In the genomic region with DNA sequence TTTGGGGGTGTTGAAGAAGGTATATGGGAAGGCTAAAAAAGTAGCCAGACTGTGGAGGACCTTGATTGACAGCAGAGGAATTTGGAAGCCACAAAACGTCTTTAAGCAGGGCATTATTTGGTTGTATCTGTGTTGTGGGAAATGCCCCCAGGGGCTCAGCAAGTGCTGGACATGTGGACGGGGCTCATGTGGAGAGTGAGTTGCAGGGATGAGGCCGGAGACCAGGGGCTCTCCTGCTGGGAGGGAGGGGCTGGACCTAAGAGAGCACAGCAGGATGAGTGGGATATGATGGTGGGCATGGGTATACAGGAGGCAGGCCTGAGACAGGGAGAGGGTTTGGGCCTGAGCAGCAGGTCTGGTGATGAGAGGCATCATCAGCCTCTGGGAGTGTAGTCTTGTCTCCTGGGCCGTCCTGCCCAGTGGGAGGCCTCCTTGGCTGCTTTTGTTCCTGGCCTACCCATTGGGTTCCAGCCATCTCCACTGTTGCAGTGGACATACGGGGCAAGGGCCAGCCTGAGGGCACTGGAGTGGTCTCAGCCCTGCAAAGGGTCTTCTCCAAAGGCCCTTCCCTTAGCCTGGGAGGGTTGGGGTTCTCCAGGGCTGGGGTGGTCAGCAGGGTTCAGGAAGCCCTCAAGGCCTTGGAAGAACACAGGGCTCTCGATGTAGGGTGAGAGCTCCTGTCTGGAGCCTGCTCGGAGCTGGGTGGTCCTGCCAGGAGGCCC, we compare ENCODE assay signal across 27 cellular contexts. TPM values are rescaled to one million over a fixed set of nuclear protein-coding genes. Genes with fewer than 3 reads are reported as not detected.
DNase-seq lines count a peak whose midpoint lies in the region; TF ChIP-seq lines count a peak whose summit lies in the region.
"Had no signal": no experiment of that assay in that cellular context is flagged by ENCODE, and none has a peak within 500 bp of the region (broad histone marks: within the 10 kb centered on the region; RNA-seq: fewer than 3 reads in every experiment).

No MANE protein-coding gene starts in this region.

- H3K4me1 ChIP-seq in H9 (ENCODE audit: insufficient read depth, low read length) (no peaks in the 10 kb centered on the region), osteoblast (ENCODE audit: insufficient read depth, low read length) (no peaks in the 10 kb centered on the region)
- H3K4me1 ChIP-seq: HAP-1 had no signal

- H3K56ac ChIP-seq in H9 (ENCODE audit: insufficient read length, low read depth, low read length) = no peak overlapping the region

- H3K4me2 ChIP-seq in H9 (ENCODE audit: insufficient read depth, insufficient read length, low read length) (no peak overlapping the region), osteoblast (ENCODE audit: insufficient read depth, low read length) (no peak overlapping the region)
- H3K4me2 ChIP-seq: GM23338 had no signal

- H3K27ac ChIP-seq in H9 (ENCODE audit: insufficient read length, low read depth, low read length) (no peak overlapping the region), coronary artery (no peak overlapping the region), osteoblast (ENCODE audit: low read depth, low read length) (no peak overlapping the region), brain microvascular endothelial cell (no peak overlapping the region)
- H3K27ac ChIP-seq: 22Rv1, C4-2B, RWPE1 had no signal

- no peaks in the 10 kb centered on the region for H4K20me1 ChIP-seq in H9 (ENCODE audit: control insufficient read depth, insufficient read depth, insufficient read length)
- peaks cover 3% of the 10 kb centered on the region for H4K20me1 ChIP-seq in osteoblast (ENCODE audit: insufficient read depth, low read length)

- H3K79me2 ChIP-seq in H9 (ENCODE audit: insufficient read depth, low read length) (no peaks in the 10 kb centered on the region), osteoblast (ENCODE audit: insufficient read depth, low read length) (no peaks in the 10 kb centered on the region)

- no peak overlapping the region for H2BK5ac ChIP-seq in H9 (ENCODE audit: insufficient read length, low read length)

- H2BK120ac ChIP-seq in H9 (ENCODE audit: low read depth, low read length, poor library complexity, severe bottlenecking) = no peak overlapping the region

- no peak overlapping the region for H3T11ph ChIP-seq in H9 (ENCODE audit: low read length)

- no peaks in the 10 kb centered on the region for H3K79me1 ChIP-seq in H9 (ENCODE audit: insufficient read depth, low read depth, low read length, poor library complexity, severe bottlenecking)

- peak overlapping the region; percentile 11 for H3K27ac Mint-ChIP-seq in T-helper 1 cell treated with Interleukin-12 subunit alpha and Interleukin-12 subunit beta and Interleukin-4 antibody, amounts not matched to agents 30 μg/mL and 1 μg/mL, for 36 hours
- peak overlapping the region in 2 of 3 experiments; percentile 16 to 21; a peak in 2 of 7 replicates for H3K27ac Mint-ChIP-seq in H9
- H3K27ac Mint-ChIP-seq: B cell, GM23338 had no signal

- H2BK12ac ChIP-seq in H9 (ENCODE audit: insufficient read length, low read depth, low read length) = no peak overlapping the region

- H3K14ac ChIP-seq in H9 (ENCODE audit: insufficient read depth, low read length) = no peak overlapping the region

- H4K8ac ChIP-seq in H9 (replicated peaks; ENCODE audit: insufficient read length, low read depth, low read length) = no peak overlapping the region

- H3K4me3 ChIP-seq in coronary artery = no peak overlapping the region
- no peak overlapping the region for H3K4me3 ChIP-seq in osteoblast (ENCODE audit: insufficient read depth, low read length)
- H3K4me3 ChIP-seq in brain microvascular endothelial cell (ENCODE audit: low read depth, low read length) = no peak overlapping the region
- H3K4me3 ChIP-seq: GM23338, HAP-1 had no signal

- no peak overlapping the region for H3K4me3 Mint-ChIP-seq in T-helper 1 cell treated with Interleukin-12 subunit alpha and Interleukin-12 subunit beta and Interleukin-4 antibody, amounts not matched to agents 30 μg/mL and 1 μg/mL, for 36 hours
- H3K4me3 Mint-ChIP-seq in H9 = no peak overlapping the region; a peak in 1 of 5 replicates
- H3K4me3 Mint-ChIP-seq: B cell; CD8-positive, alpha-beta memory T cell; GM23338 had no signal

- H3K36me3 Mint-ChIP-seq in T-helper 1 cell treated with Interleukin-12 subunit alpha and Interleukin-12 subunit beta and Interleukin-4 antibody, amounts not matched to agents 30 μg/mL and 1 μg/mL, for 36 hours (ENCODE audit: low read depth) = peaks cover 21% of the 10 kb centered on the region
- H3K36me3 Mint-ChIP-seq in H9 (ENCODE audit: insufficient read depth in 1 of 3, low read depth in 3 of 3) = peaks cover 28 to 72% (median 54%) of the 10 kb centered on the region in 3 experiments

- H3K9me3 ChIP-seq in H9 (ENCODE audit: control insufficient read depth, low read depth, low read length) (no peaks in the 10 kb centered on the region), osteoblast (ENCODE audit: low read depth, low read length) (no peaks in the 10 kb centered on the region)
- H3K9me3 ChIP-seq: HAP-1 had no signal

- H3K36me3 ChIP-seq in osteoblast (ENCODE audit: insufficient read depth, low read length) (peaks cover 57% of the 10 kb centered on the region), brain microvascular endothelial cell (replicated peaks) (peaks cover 81% of the 10 kb centered on the region)

- no peak overlapping the region for H3K4ac ChIP-seq in H9 (ENCODE audit: low read depth, low read length)

- in situ Hi-C loops in brain microvascular endothelial cell (cut with HindIII; ENCODE audit: low pct_ligation_motif_present, low sequenced_read_pairs) = no loop called here

- DNase-seq in T-helper 1 cell = no peak
- no peak for DNase-seq in H9
- DNase-seq in coronary artery (ENCODE audit: low spot score) = peak; percentile 49
- DNase-seq in osteoblast (ENCODE audit: insufficient read length, low spot score, missing footprints) = peak; percentile 44
- DNase-seq in HPDE6-E6E7 (ENCODE audit: extremely low spot score) = no peak
- DNase-seq in brain microvascular endothelial cell = no peak
- no peak for DNase-seq in activated CD8-positive, alpha-beta memory T cell treated with anti-CD3 and anti-CD28 coated beads, Interleukin-2, amount 50 U/mL, for 48 hours
- DNase-seq: CD8-positive, alpha-beta memory T cell; DMS153; DND-41; Karpas-422; NCI-H1092; NCI-H1417 treated with DMSO at 0.1 percent for 48 hours; NCI-H1694 treated with DMSO at 0.1 percent for 48 hours; NCI-H2081; NCI-H2171; NCI-H226; NCI-H510A; NCI-H69; SHP77 treated with DMSO at 0.1 percent for 48 hours had no signal

- no peak overlapping the region for H3K18ac ChIP-seq in H9 (ENCODE audit: insufficient read length, low read depth, low read length)

- no peaks in the 10 kb centered on the region for H3K9me3 Mint-ChIP-seq in T-helper 1 cell treated with Interleukin-12 subunit alpha and Interleukin-12 subunit beta and Interleukin-4 antibody, amounts not matched to agents 30 μg/mL and 1 μg/mL, for 36 hours
- H3K9me3 Mint-ChIP-seq in H9 = no peaks in the 10 kb centered on the region; a peak in 1 of 5 replicates
- H3K9me3 Mint-ChIP-seq: CD8-positive, alpha-beta memory T cell; GM23338 had no signal

- H3K4me1 Mint-ChIP-seq in T-helper 1 cell treated with Interleukin-12 subunit alpha and Interleukin-12 subunit beta and Interleukin-4 antibody, amounts not matched to agents 30 μg/mL and 1 μg/mL, for 36 hours (ENCODE audit: low read depth) = no peaks in the 10 kb centered on the region
- H3K4me1 Mint-ChIP-seq in H9 = no peaks in the 10 kb centered on the region
- H3K4me1 Mint-ChIP-seq: B cell; CD8-positive, alpha-beta memory T cell; GM23338 had no signal

- H2AFZ ChIP-seq in H9 (ENCODE audit: low read length) (no peak overlapping the region), osteoblast (ENCODE audit: low read length) (no peak overlapping the region)
- H2AFZ ChIP-seq: GM23338 had no signal

- H4K91ac ChIP-seq in H9 (ENCODE audit: insufficient read length, low read depth, low read length) = no peak overlapping the region

- WGBS in H9 (ENCODE audit: extremely low coverage, insufficient read length, low lambda C conversion rate) = no CpG with 5 or more reads among the region's 7 CpGs

- no peaks in the 10 kb centered on the region for H3K27me3 Mint-ChIP-seq in T-helper 1 cell treated with Interleukin-12 subunit alpha and Interleukin-12 subunit beta and Interleukin-4 antibody, amounts not matched to agents 30 μg/mL and 1 μg/mL, for 36 hours (ENCODE audit: low read depth)
- no peaks in the 10 kb centered on the region for H3K27me3 Mint-ChIP-seq in H9 (ENCODE audit: low read depth)
- H3K27me3 Mint-ChIP-seq: B cell; CD8-positive, alpha-beta memory T cell had no signal

- H3K23me2 ChIP-seq in H9 (ENCODE audit: insufficient read length, low read depth, low read length, poor library complexity, severe bottlenecking) = no peaks in the 10 kb centered on the region

- TF ChIP-seq CTCF in H9 (conservative IDR thresholded peaks at IDR 0.05) (no peak), coronary artery (IDR thresholded peaks at IDR 0.05) (no peak), osteoblast (IDR thresholded peaks at IDR 0.05; ENCODE audit: extremely low read depth, low read depth, low read length) (no peak), brain microvascular endothelial cell (IDR thresholded peaks at IDR 0.05; ENCODE audit: low read depth, low read length, missing control alignments) (no peak)

- H3K27me3 ChIP-seq in H9 (ENCODE audit: insufficient read depth, low read length) (no peaks in the 10 kb centered on the region), osteoblast (ENCODE audit: insufficient read depth, low read length) (no peaks in the 10 kb centered on the region), brain microvascular endothelial cell (replicated peaks) (no peaks in the 10 kb centered on the region)

- no peak overlapping the region for H2BK20ac ChIP-seq in H9 (ENCODE audit: low read depth, low read length, poor library complexity, severe bottlenecking)

- H2BK15ac ChIP-seq in H9 (ENCODE audit: low read depth, low read length) = no peak overlapping the region

- no peak overlapping the region for H2AK5ac ChIP-seq in H9 (ENCODE audit: insufficient read length, low read length)

- H3K23ac ChIP-seq in H9 (ENCODE audit: insufficient read length, low read depth, low read length) = no peak overlapping the region

- no peak overlapping the region for H3K9ac ChIP-seq in H9 (ENCODE audit: extremely low read depth, insufficient read length, low read length)

- no peak overlapping the region for H4K5ac ChIP-seq in H9 (ENCODE audit: insufficient read length, low read depth, low read length)

RNA-seq across cellular contexts. Expression of gene ACAD9, which starts 27.5 kb away (rescaled TPM):
- total RNA-seq in H9 (2021) (37.6 and 43.1 TPM in 2 replicates), osteoblast (34.7 and 37.4 TPM in 2 replicates)

Comparison
In these comparisons a context has a peak if more than half of its experiments do, and no peak if none do; other contexts are left out.
1. DNase-seq: peak in coronary artery (single experiment) and osteoblast (single experiment); none in T-helper 1 cell (0 of 5), H9 (single experiment), HPDE6-E6E7 (single experiment), brain microvascular endothelial cell (single experiment) and activated CD8-positive, alpha-beta memory T cell treated with anti-CD3 and anti-CD28 coated beads, Interleukin-2, amount 50 U/mL, for 48 hours (single experiment).